8 cellular contexts compared by ENCODE assay signal in the genomic region with DNA sequence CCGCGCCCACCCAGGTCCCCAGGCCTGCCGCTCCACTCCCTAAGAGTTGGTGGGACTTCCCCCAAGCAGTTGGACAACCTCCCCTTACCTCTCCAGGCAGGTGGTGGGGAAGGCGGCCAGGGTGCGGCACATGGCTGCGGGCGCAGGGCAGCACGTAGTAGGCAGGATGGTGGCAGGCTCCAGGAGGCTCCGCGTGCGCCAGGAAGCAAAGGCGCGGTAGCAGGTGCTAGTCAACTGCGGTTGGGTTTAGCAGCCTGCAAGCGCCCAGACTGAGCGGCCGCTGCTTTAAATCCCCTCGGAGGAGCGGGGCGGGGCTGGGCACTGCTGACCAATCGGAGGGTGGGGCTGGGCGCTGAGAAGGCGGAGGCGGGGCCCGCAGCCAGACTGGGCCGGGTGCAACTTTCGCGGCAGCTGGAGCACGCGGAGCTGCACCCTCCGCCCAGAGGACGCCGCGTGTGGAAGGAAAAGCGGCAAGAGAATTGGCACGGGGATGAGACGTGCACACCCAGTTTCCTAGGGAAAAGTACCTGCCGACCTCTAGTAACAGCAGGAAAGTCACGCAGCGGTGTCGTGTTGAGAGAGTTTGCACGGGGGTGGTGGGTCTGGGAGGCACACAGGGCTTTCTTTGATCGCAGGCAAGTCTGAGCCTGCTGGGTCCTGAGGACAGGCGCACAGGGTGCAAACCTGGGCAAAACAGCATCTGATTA. TPM values are rescaled to one million over a fixed set of nuclear protein-coding genes. Genes with fewer than 3 reads are reported as not detected.
DNase-seq lines count a peak whose midpoint lies in the region; ATAC-seq and TF ChIP-seq lines count a peak whose summit lies in the region.

A gene with protein sequence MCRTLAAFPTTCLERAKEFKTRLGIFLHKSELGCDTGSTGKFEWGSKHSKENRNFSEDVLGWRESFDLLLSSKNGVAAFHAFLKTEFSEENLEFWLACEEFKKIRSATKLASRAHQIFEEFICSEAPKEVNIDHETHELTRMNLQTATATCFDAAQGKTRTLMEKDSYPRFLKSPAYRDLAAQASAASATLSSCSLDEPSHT (minus strand): TSS at position 262 of the 707 bp plus-strand sequence. CDS start 130 bp downstream, at position 132.

- H3K36me3 Mint-ChIP-seq in activated naive CD4-positive, alpha-beta T cell treated with anti-CD3 and anti-CD28 coated beads for 36 hours (ENCODE audit: low read depth): no peaks in the 10 kb centered on the region

- TF ChIP-seq POLR2A in NB4 (IDR thresholded peaks at IDR 0.05; ENCODE audit: extremely low read depth, insufficient read length): peak; percentile 92

- H3K36me3 ChIP-seq in GM06990 (ENCODE audit: control insufficient read depth, insufficient read depth, low read length) (peaks cover 23% of the 10 kb centered on the region), SK-N-MC (ENCODE audit: insufficient read depth, low read length) (peaks cover 40% of the 10 kb centered on the region), thoracic aorta (no peaks in the 10 kb centered on the region)

- DNase-seq in GM06990 (ENCODE audit: extremely low read depth, insufficient read length) (peak; percentile 95), HFF-Myc (ENCODE audit: extremely low read depth, low read depth) (peak; percentile 67), NB4 (ENCODE audit: low read depth) (peak; percentile 96), SK-N-MC (ENCODE audit: low read depth, low spot score) (no peak), germinal center (ENCODE audit: low spot score) (peak; percentile 97), omental fat pad (ENCODE audit: low spot score) (peak; percentile 71), thoracic aorta (ENCODE audit: low spot score) (peak; percentile 82)
- peak; percentile 97 for DNase-seq in activated naive CD4-positive, alpha-beta T cell treated with anti-CD3 and anti-CD28 coated beads for 36 hours

- H3K27me3 ChIP-seq in GM06990 (replicated peaks; ENCODE audit: control insufficient read depth, insufficient read depth, low read length): no peaks in the 10 kb centered on the region
- H3K27me3 ChIP-seq in thoracic aorta (replicated peaks; ENCODE audit: insufficient read depth): no peaks in the 10 kb centered on the region

- H3K4me1 ChIP-seq in thoracic aorta (ENCODE audit: control insufficient read depth in 1 of 2, low read depth in 2 of 2): peaks cover 10 to 34% of the 10 kb centered on the region in 2 donors

- no peak within 1 kb of the TSS for H3K27ac Mint-ChIP-seq in activated naive CD4-positive, alpha-beta T cell treated with anti-CD3 and anti-CD28 coated beads for 36 hours

- no peaks in the 10 kb centered on the region for H3K27me3 Mint-ChIP-seq in activated naive CD4-positive, alpha-beta T cell treated with anti-CD3 and anti-CD28 coated beads for 36 hours (ENCODE audit: low read depth)

- TF ChIP-seq CTCF in GM06990 (IDR thresholded peaks at IDR 0.05; ENCODE audit: insufficient read depth, low read length, poor library complexity, severe bottlenecking) (peak; percentile 1), HFF-Myc (IDR thresholded peaks at IDR 0.05; ENCODE audit: low read depth, low read length, missing control alignments) (no peak), NB4 (IDR thresholded peaks at IDR 0.05; ENCODE audit: low read depth, low read length) (no peak), omental fat pad (IDR thresholded peaks at IDR 0.05) (no peak), thoracic aorta (IDR thresholded peaks at IDR 0.05) (no peak)

- CTCF ChIA-PET in activated naive CD4-positive, alpha-beta T cell treated with anti-CD3 and anti-CD28 coated beads for 36 hours (lab: Charles Lee): interaction anchor here (0.9 to 28.9 kb wide), 7 partner anchors 8 to 183 kb away, joined by 3 to 797 read pairs (median 6); partner anchors contain the start of gene NPL

- H3K9me3 ChIP-seq in SK-N-MC (ENCODE audit: low read depth, low read length) (no peaks in the 10 kb centered on the region), thoracic aorta (no peaks in the 10 kb centered on the region)

- no peak within 1 kb of the TSS for H3K4me3 Mint-ChIP-seq in activated naive CD4-positive, alpha-beta T cell treated with anti-CD3 and anti-CD28 coated beads for 36 hours

- no peaks in the 10 kb centered on the region for H3K9me3 Mint-ChIP-seq in activated naive CD4-positive, alpha-beta T cell treated with anti-CD3 and anti-CD28 coated beads for 36 hours

- intact Hi-C loops in activated naive CD4-positive, alpha-beta T cell treated with anti-CD3 and anti-CD28 coated beads for 36 hours (cut with micrococcal nuclease): loop anchor here (1.0 to 5.0 kb wide), 4 partner anchors 11 to 302 kb away; partner anchors contain the start of gene DHX9

- peaks cover 45% of the 10 kb centered on the region for H3K4me1 Mint-ChIP-seq in activated naive CD4-positive, alpha-beta T cell treated with anti-CD3 and anti-CD28 coated beads for 36 hours (ENCODE audit: low read depth)

- ATAC-seq in omental fat pad (ENCODE audit: low FRiP score) (peak; percentile 93), thoracic aorta (ENCODE audit: insufficient number of reproducible peaks, low FRiP score, low read depth) (peak; percentile 69)

- H3K9ac ChIP-seq in SK-N-MC (ENCODE audit: insufficient read length): peak within 1 kb of the TSS; percentile 33

- H3K4me3 ChIP-seq in GM06990 (replicated peaks; ENCODE audit: low read depth, low read length) (peak within 1 kb of the TSS; percentile 87), HFF-Myc (replicated peaks; ENCODE audit: low read depth, low read length) (peak within 1 kb of the TSS; percentile 78), NB4 (ENCODE audit: low read depth, low read length) (peak within 1 kb of the TSS; percentile 95), SK-N-MC (peak within 1 kb of the TSS; percentile 87), thoracic aorta (peak within 1 kb of the TSS; percentile 81)

- H3K27ac ChIP-seq in SK-N-MC (no peak within 1 kb of the TSS), thoracic aorta (peak within 1 kb of the TSS; percentile 10 to 63)

RNA-seq across cellular contexts. Expression of the gene that starts here (rescaled TPM):
- total RNA-seq in activated naive CD4-positive, alpha-beta T cell treated with anti-CD3 and anti-CD28 coated beads for 36 hours: 10 to 100 TPM; 35.3 to 37.3 TPM
- total RNA-seq in omental fat pad: 10 to 100 TPM in 2 of 4 donors, 1 to 10 TPM in 2; 4.1 to 38.9 (median 12.1) TPM
- 10 to 100 TPM in 1 of 2 donors, 1 to 10 TPM in 1; 8.8 to 15.2 TPM for total RNA-seq in thoracic aorta
